Comparison of ENCODE assay signal across 8 cellular contexts in genomic region chr3:64023861-64024223, GRCh38. TPM values are rescaled to one million over a fixed set of nuclear protein-coding genes. Genes with fewer than 3 reads are reported as not detected.
DNase-seq lines count a peak whose midpoint lies in the region; ATAC-seq, FAIRE-seq and TF ChIP-seq lines count a peak whose summit lies in the region.

No MANE protein-coding gene starts in this region.

- TF ChIP-seq CTCF in Caco-2 (IDR thresholded peaks at IDR 0.05; ENCODE audit: insufficient read depth in 1 of 2, low read depth in 1 of 2, low read length in 1 of 2, severe bottlenecking in 1 of 2, unreplicated experiment in 1 of 2) = no peak
- no peak for TF ChIP-seq CTCF in KMS-11 (conservative IDR thresholded peaks at IDR 0.05; ENCODE audit: low read depth, low read length)
- TF ChIP-seq CTCF in brain (conservative IDR thresholded peaks at IDR 0.05) = no peak
- no peak for TF ChIP-seq CTCF in nephron progenitor cell (IDR thresholded peaks at IDR 0.05)

- BruUV-seq in Caco-2 (replicated peaks; lab: Mats Ljungman, UMichigan) = no TSS peak

- no peak for DNase-seq in Caco-2
- no peak for DNase-seq in nephron progenitor cell
- DNase-seq in RCC 7860 (ENCODE audit: low spot score) = no peak
- DNase-seq in kidney tubule cell (ENCODE audit: low spot score) = no peak
- no peak for DNase-seq in GM12891 (ENCODE audit: insufficient read length, low spot score)

- H3K4me1 Mint-ChIP-seq in Caco-2 (ENCODE audit: low read depth, unreplicated experiment) (no peaks in the 10 kb centered on the region), brain (peaks cover 58% of the 10 kb centered on the region), nephron progenitor cell (peaks cover 43% of the 10 kb centered on the region)

- H3K9me3 ChIP-seq in Caco-2 = no peaks in the 10 kb centered on the region

- intact Hi-C loops in Caco-2 (cut with micrococcal nuclease; ENCODE audit: unreplicated experiment) = loop anchor here (2.0 kb wide), 1 partner anchor 461 kb away; no protein-coding TSS in a partner anchor

- peaks cover 19% of the 10 kb centered on the region for H3K79me2 ChIP-seq in KMS-11 (ENCODE audit: insufficient read depth, low read depth)

- H2AFZ ChIP-seq in KMS-11 (ENCODE audit: low read depth) = peak overlapping the region; percentile 92

- POLR2A ChIA-PET in Caco-2 (lab: Charles Lee) = no interaction called here

- no peak overlapping the region; the same call in 1 of the 2 replicates for H3K9ac ChIP-seq in KMS-11

- no peaks in the 10 kb centered on the region for H3K36me3 ChIP-seq in Caco-2 (ENCODE audit: control insufficient read depth, insufficient read depth, low read length)
- no peaks in the 10 kb centered on the region for H3K36me3 ChIP-seq in KMS-11 (ENCODE audit: insufficient read depth)

- H3K27ac ChIP-seq in KMS-11 = peak overlapping the region; percentile 55; the same call in 1 of the 2 replicates

- peaks cover 3% of the 10 kb centered on the region for H3K27me3 Mint-ChIP-seq in Caco-2 (ENCODE audit: insufficient read depth, unreplicated experiment)
- H3K27me3 Mint-ChIP-seq in brain = no peaks in the 10 kb centered on the region
- H3K27me3 Mint-ChIP-seq in nephron progenitor cell (ENCODE audit: low read depth, poor library complexity) = no peaks in the 10 kb centered on the region

- CTCF ChIA-PET in Caco-2 (lab: Charles Lee) = no interaction called here

- peak overlapping the region; percentile 71; the same call in 1 of the 2 replicates for H3K4me2 ChIP-seq in KMS-11

- no peak for TF ChIP-seq POLR2A in GM12891 (IDR thresholded peaks at IDR 0.05; ENCODE audit: low read depth, low read length)

- H3K27ac Mint-ChIP-seq in Caco-2 (ENCODE audit: unreplicated experiment) = peak overlapping the region; percentile 57
- peak overlapping the region; percentile 63 to 93 (median 85) for H3K27ac Mint-ChIP-seq in brain
- H3K27ac Mint-ChIP-seq in nephron progenitor cell = peak overlapping the region; percentile 36

- no peak for ATAC-seq in HG03520 (IDR thresholded peaks at IDR 0.05; ENCODE audit: unreplicated experiment)

- H3K4me1 ChIP-seq in Caco-2 = peaks cover 4% of the 10 kb centered on the region; the same call in 1 of the 2 replicates
- H3K4me1 ChIP-seq in KMS-11 (ENCODE audit: low read depth, poor library complexity, severe bottlenecking) = peaks cover 17% of the 10 kb centered on the region

- H3K4me3 ChIP-seq in Caco-2 (ENCODE audit: low read depth, low read length) = no peak overlapping the region; the same call in 1 of the 2 replicates
- H3K4me3 ChIP-seq in KMS-11 (IDR thresholded peaks at IDR 0.05; ENCODE audit: insufficient read depth, low read depth, low read length) = no peak overlapping the region

- no peaks in the 10 kb centered on the region for H3K9me3 Mint-ChIP-seq in Caco-2 (ENCODE audit: unreplicated experiment)
- no peaks in the 10 kb centered on the region for H3K9me3 Mint-ChIP-seq in brain
- no peaks in the 10 kb centered on the region for H3K9me3 Mint-ChIP-seq in nephron progenitor cell

- peak overlapping the region; percentile 80 for H3K4me3 Mint-ChIP-seq in Caco-2 (ENCODE audit: unreplicated experiment)
- H3K4me3 Mint-ChIP-seq in brain = peak overlapping the region; percentile 89 to 97 (median 94)
- peak overlapping the region; percentile 93 for H3K4me3 Mint-ChIP-seq in nephron progenitor cell

- H3K36me3 Mint-ChIP-seq in Caco-2 (ENCODE audit: insufficient read depth, unreplicated experiment) (peaks cover 35% of the 10 kb centered on the region), brain (peaks cover 29% of the 10 kb centered on the region), nephron progenitor cell (ENCODE audit: low read depth) (peaks cover 20% of the 10 kb centered on the region)

- no peak for FAIRE-seq in RCC 7860 (lab: Jason Lieb, UNC)
- FAIRE-seq in GM12891 (lab: Jason Lieb, UNC) = no peak

- H3K27me3 ChIP-seq in Caco-2 (replicated peaks; ENCODE audit: control insufficient read depth, insufficient read depth, low read length) (no peaks in the 10 kb centered on the region), KMS-11 (ENCODE audit: insufficient read depth, low read depth) (no peaks in the 10 kb centered on the region)

- no peaks in the 10 kb centered on the region for H4K20me1 ChIP-seq in KMS-11 (ENCODE audit: insufficient read depth)

TF ChIP-seq in GM12891, 5 proteins besides CTCF, POLR2A, EP300 and RAD21:
- TF ChIP-seq POLR2AphosphoS5 (IDR thresholded peaks at IDR 0.05; ENCODE audit: low read depth, low read length) = no peak
- no peak for TF ChIP-seq TAF1 (IDR thresholded peaks at IDR 0.05; ENCODE audit: low read depth, low read length)
- TF ChIP-seq SPI1 (IDR thresholded peaks at IDR 0.05; ENCODE audit: low read depth, low read length) = no peak
- TF ChIP-seq PAX5 (IDR thresholded peaks at IDR 0.05; ENCODE audit: insufficient read depth, low read length, severe bottlenecking) = no peak
- no peak for TF ChIP-seq POU2F2 (IDR thresholded peaks at IDR 0.05; ENCODE audit: low read depth, low read length)

RNA-seq across cellular contexts. Expression of gene PSMD6, which starts 0.5 kb away (rescaled TPM):
- total RNA-seq in Caco-2 (2022) = 96.6 and 100 TPM in 2 replicates
- polyA plus RNA-seq in brain (ENCODE audit: insufficient read depth, low read depth, low replicate concordance) = 39.4 TPM
- 88.4 TPM for polyA plus RNA-seq in GM12891 (2012; ENCODE audit: low read depth, missing spikeins)
